In genomic region chr6:13406051-13406477, GRCh38 we compare ENCODE assay signal across 15 cellular contexts.
DNase-seq lines count a peak whose midpoint lies in the region; ATAC-seq, FAIRE-seq and TF ChIP-seq lines count a peak whose summit lies in the region.
"Had no signal": no experiment of that assay in that cellular context is flagged by ENCODE, and none has a peak within 500 bp of the region (broad histone marks: within the 10 kb centered on the region; RNA-seq: fewer than 3 reads in every experiment).

No MANE protein-coding gene starts in this region.

- TF ChIP-seq POLR2A in HepG2 (IDR thresholded peaks at IDR 0.05; ENCODE audit: insufficient read depth in 1 of 2, low read depth in 2 of 2, low read length in 2 of 2): no peak

- H3K4me1 ChIP-seq in HepG2 (ENCODE audit: insufficient read depth, low read length): peaks cover 55% of the 10 kb centered on the region
- peaks cover 52 to 55% (median 52%) of the 10 kb centered on the region in 3 donors for H3K4me1 ChIP-seq in skeletal muscle tissue (ENCODE audit: control insufficient read depth in 3 of 3, insufficient read depth in 3 of 3, low read length in 3 of 3)
- H3K4me1 ChIP-seq: BE2C had no signal

- H3K79me2 ChIP-seq in HepG2 (ENCODE audit: insufficient read depth, low read length): no peaks in the 10 kb centered on the region

- no peak for TF ChIP-seq RAD21 in HepG2 (CRISPR knock-in tag; IDR thresholded peaks at IDR 0.05)

- peak overlapping the region; percentile 88 for H3K27ac ChIP-seq in HL-60 (replicated peaks)
- H3K27ac ChIP-seq in caudate nucleus (ENCODE audit: low read depth, low read length): peak overlapping the region; percentile 11
- H3K27ac ChIP-seq in HepG2 (ENCODE audit: extremely low read length, insufficient read depth, low read length): peak overlapping the region; percentile 78
- peak overlapping the region; percentile 76 for H3K27ac ChIP-seq in skeletal muscle tissue (ENCODE audit: low read depth, low read length)

- in situ Hi-C loops in HepG2 (cut with HindIII; ENCODE audit: extremely low pct_ligation_motif_present, low pct_unique_long_range_greater_than_20kb): no loop called here

- H4K20me1 ChIP-seq in HepG2 (ENCODE audit: insufficient read depth, low read length): no peaks in the 10 kb centered on the region

- H3K36me3 ChIP-seq in HepG2 (replicated peaks in 1 of 2; ENCODE audit: control insufficient read depth in 1 of 2, insufficient read depth in 2 of 2, low read length in 2 of 2) (no peaks in the 10 kb centered on the region), skeletal muscle tissue (ENCODE audit: control insufficient read depth in 3 of 3, insufficient read depth in 3 of 3, low read length in 3 of 3) (no peaks in the 10 kb centered on the region)
- H3K36me3 ChIP-seq: BE2C had no signal

- 45% methylated on average over 9 of the region's 9 CpGs for WGBS in HepG2 (ENCODE audit: low lambda C conversion rate)

- H3K9me3 ChIP-seq in HepG2 (ENCODE audit: low read length) (no peaks in the 10 kb centered on the region), skeletal muscle tissue (ENCODE audit: control insufficient read depth in 3 of 3, low read length in 3 of 3) (no peaks in the 10 kb centered on the region)
- H3K9me3 ChIP-seq: BE2C had no signal

- TF ChIP-seq CTCF in HL-60 (IDR thresholded peaks at IDR 0.05; ENCODE audit: insufficient read depth, low read length) (no peak), HepG2 (CRISPR knock-in tag; IDR thresholded peaks at IDR 0.05) (no peak), progenitor cell of endocrine pancreas (IDR thresholded peaks at IDR 0.05; ENCODE audit: unreplicated experiment) (no peak)

- H3K27me3 Mint-ChIP-seq in progenitor cell of endocrine pancreas: peaks cover 2% of the 10 kb centered on the region
- H3K27me3 Mint-ChIP-seq: central memory CD8-positive, alpha-beta T cell; naive thymus-derived CD8-positive, alpha-beta T cell had no signal

- peak; percentile 17; the same call in 1 of the 3 replicates for ATAC-seq in HepG2
- ATAC-seq: activated CD8-positive, alpha-beta T cell treated with anti-CD3 and anti-CD28 coated beads, Interleukin-2, amount 10 ng/mL, durations not matched to agents 7 days and 5 days; naive thymus-derived CD8-positive, alpha-beta T cell had no signal

- peak overlapping the region; percentile 56 for H2AFZ ChIP-seq in HepG2 (ENCODE audit: low read length)

- H3K4me3 Mint-ChIP-seq in progenitor cell of endocrine pancreas (ENCODE audit: low read depth): no peak overlapping the region
- H3K4me3 Mint-ChIP-seq: activated CD8-positive, alpha-beta T cell treated with anti-CD3 and anti-CD28 coated beads, Interleukin-2, amount 10 ng/mL, durations not matched to agents 7 days and 5 days; activated naive CD4-positive, alpha-beta T cell treated with anti-CD3 and anti-CD28 coated beads, Interleukin-2, amount 10 ng/mL, durations not matched to agents 7 days and 5 days; central memory CD8-positive, alpha-beta T cell; naive thymus-derived CD8-positive, alpha-beta T cell had no signal

- H3K4me3 ChIP-seq in HL-60 (replicated peaks; ENCODE audit: insufficient read depth, low read length): no peak overlapping the region
- peak overlapping the region in 2 of 3 experiments; percentile 6 to 39; a peak in 3 of 6 replicates for H3K4me3 ChIP-seq in HepG2 (replicated peaks in 1 of 3; ENCODE audit: insufficient read depth in 1 of 3, low read depth in 2 of 3, low read length in 3 of 3)
- H3K4me3 ChIP-seq in skeletal muscle tissue (ENCODE audit: low read length in 3 of 3): peak overlapping the region in 1 of 3 donors; percentile 16
- H3K4me3 ChIP-seq: K562 had no signal

- DNase-seq in HL-60 (ENCODE audit: low read depth in 1 of 2, low spot score in 1 of 2): no peak
- DNase-seq in caudate nucleus (lab: John Stamatoyannopoulos, UW): peak in 4 of 61 donors; percentile 15 to 66 (median 16)
- peak; percentile 52 for DNase-seq in HepG2 (ENCODE audit: low spot score)
- DNase-seq in GM19238 (ENCODE audit: insufficient read length, low spot score): no peak
- no peak for DNase-seq in progenitor cell of endocrine pancreas (ENCODE audit: low spot score, unreplicated experiment)
- no peak for DNase-seq in COR-L47 (lab: John Stamatoyannopoulos, UW)
- no peak for DNase-seq in AG08395 (ENCODE audit: low spot score)
- DNase-seq: activated CD8-positive, alpha-beta T cell treated with anti-CD3 and anti-CD28 coated beads, Interleukin-2, amount 10 ng/mL, durations not matched to agents 7 days and 5 days; activated naive CD4-positive, alpha-beta T cell treated with anti-CD3 and anti-CD28 coated beads, Interleukin-2, amount 10 ng/mL, durations not matched to agents 7 days and 5 days; BE2C; naive thymus-derived CD8-positive, alpha-beta T cell; NCI-H1694 had no signal

- peak overlapping the region; percentile 66 for H3K4me2 ChIP-seq in HepG2 (ENCODE audit: low read depth, low read length)

- 0 out of 2 replicates have a peak overlapping the region, but pooled peaks have one; percentile 39 for H3K9ac ChIP-seq in HepG2 (ENCODE audit: insufficient read depth, low read depth, low read length)
- no peak overlapping the region for H3K9ac ChIP-seq in skeletal muscle tissue (ENCODE audit: low read depth in 1 of 3, low read length in 3 of 3)

- FAIRE-seq in HepG2 (lab: Jason Lieb, UNC): no peak

- POLR2A ChIA-PET in HepG2 (lab: Yijun Ruan, JAX): interaction anchor here (0.6 to 3.1 kb wide), 2 partner anchors 77 to 168 kb away, joined by 3 to 26 read pairs; partner anchors contain the start of genes SIRT5 and TBC1D7

- H3K4me1 Mint-ChIP-seq in progenitor cell of endocrine pancreas (ENCODE audit: low read depth): peaks cover 5% of the 10 kb centered on the region
- H3K4me1 Mint-ChIP-seq: activated naive CD4-positive, alpha-beta T cell treated with anti-CD3 and anti-CD28 coated beads, Interleukin-2, amount 10 ng/mL, durations not matched to agents 7 days and 5 days had no signal

- intact Hi-C loops in HepG2 (cut with micrococcal nuclease; ENCODE audit: unreplicated experiment): loop anchor here (2.0 kb wide), 2 partner anchors 69 to 199 kb away; no protein-coding TSS in a partner anchor

- no peaks in the 10 kb centered on the region for H3K36me3 Mint-ChIP-seq in progenitor cell of endocrine pancreas (ENCODE audit: insufficient read depth)
- H3K36me3 Mint-ChIP-seq: activated naive CD4-positive, alpha-beta T cell treated with anti-CD3 and anti-CD28 coated beads, Interleukin-2, amount 10 ng/mL, durations not matched to agents 7 days and 5 days; naive thymus-derived CD8-positive, alpha-beta T cell had no signal

- peak in 1 of 2 experiments; percentile 62; a peak in 2 of 4 replicates for TF ChIP-seq EP300 in HepG2 (IDR thresholded peaks at IDR 0.05; ENCODE audit: low read depth in 2 of 2, low read length in 2 of 2)
- no peak for TF ChIP-seq EP300 in HepG2 (CRISPR knock-in tag; IDR thresholded peaks at IDR 0.05; ENCODE audit: borderline replicate concordance)

- no peaks in the 10 kb centered on the region for H3K9me3 Mint-ChIP-seq in progenitor cell of endocrine pancreas (ENCODE audit: low read depth)
- H3K9me3 Mint-ChIP-seq: activated naive CD4-positive, alpha-beta T cell treated with anti-CD3 and anti-CD28 coated beads, Interleukin-2, amount 10 ng/mL, durations not matched to agents 7 days and 5 days; central memory CD8-positive, alpha-beta T cell; naive thymus-derived CD8-positive, alpha-beta T cell had no signal

- no peak overlapping the region for H3K27ac Mint-ChIP-seq in progenitor cell of endocrine pancreas
- H3K27ac Mint-ChIP-seq: activated CD8-positive, alpha-beta T cell treated with anti-CD3 and anti-CD28 coated beads, Interleukin-2, amount 10 ng/mL, durations not matched to agents 7 days and 5 days; activated naive CD4-positive, alpha-beta T cell treated with anti-CD3 and anti-CD28 coated beads, Interleukin-2, amount 10 ng/mL, durations not matched to agents 7 days and 5 days; naive thymus-derived CD8-positive, alpha-beta T cell had no signal

- H3K27me3 ChIP-seq in HL-60 (ENCODE audit: insufficient read depth, poor library complexity, severe bottlenecking): no peaks in the 10 kb centered on the region
- no peaks in the 10 kb centered on the region for H3K27me3 ChIP-seq in HepG2 (ENCODE audit: control insufficient read depth in 1 of 2, insufficient read depth in 2 of 2, low read length in 2 of 2)
- no peaks in the 10 kb centered on the region for H3K27me3 ChIP-seq in skeletal muscle tissue (ENCODE audit: control insufficient read depth in 3 of 3, insufficient read depth in 3 of 3, low read length in 3 of 3)
- H3K27me3 ChIP-seq: BE2C had no signal

- BruUV-seq in HepG2 (replicated peaks; lab: Mats Ljungman, UMichigan): no TSS peak

- CTCF ChIA-PET in HepG2 (lab: Yijun Ruan, JAX; ENCODE audit: low intra/inter-chr PET ratio, low total read pairs): no interaction called here

TF ChIP-seq in HepG2, 621 proteins besides CTCF, POLR2A, EP300 and RAD21 (continues in another document):
- no peak for TF ChIP-seq SIX1 (CRISPR knock-in tag; IDR thresholded peaks at IDR 0.05; ENCODE audit: borderline replicate concordance)
- peak; percentile 39 for TF ChIP-seq HNF4A (CRISPR knock-in tag; IDR thresholded peaks at IDR 0.05)
- no peak for TF ChIP-seq SRSF1 (optimal IDR thresholded peaks at IDR 0.05; ENCODE audit: low read depth, low read length)
- TF ChIP-seq, protein P1, sequence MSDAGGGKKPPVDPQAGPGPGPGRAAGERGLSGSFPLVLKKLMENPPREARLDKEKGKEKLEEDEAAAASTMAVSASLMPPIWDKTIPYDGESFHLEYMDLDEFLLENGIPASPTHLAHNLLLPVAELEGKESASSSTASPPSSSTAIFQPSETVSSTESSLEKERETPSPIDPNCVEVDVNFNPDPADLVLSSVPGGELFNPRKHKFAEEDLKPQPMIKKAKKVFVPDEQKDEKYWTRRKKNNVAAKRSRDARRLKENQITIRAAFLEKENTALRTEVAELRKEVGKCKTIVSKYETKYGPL (CRISPR knock-in tag; IDR thresholded peaks at IDR 0.05): peak; percentile 64; the same call in 1 of the 2 replicates
- TF ChIP-seq ZMYM4 (CRISPR knock-in tag; IDR thresholded peaks at IDR 0.05): 0 out of 2 replicates have a peak, but pooled peaks have one; percentile 28
- 0 out of 2 replicates have a peak, but pooled peaks have one; percentile 38 for TF ChIP-seq NCOA1 (CRISPR knock-in tag; IDR thresholded peaks at IDR 0.05)
- TF ChIP-seq IKZF5 (CRISPR knock-in tag; IDR thresholded peaks at IDR 0.05): 0 out of 2 replicates have a peak, but pooled peaks have one; percentile 18
- TF ChIP-seq CEBPG (CRISPR knock-in tag; IDR thresholded peaks at IDR 0.05): peak; percentile 32; the same call in 1 of the 2 replicates

Comparison
In these comparisons a context has a peak if more than half of its experiments do, and no peak if none do; other contexts are left out.
1. H3K27ac ChIP-seq: peak in every context shown above with its lines; median percentile 88 in HL-60; 78 in HepG2; 76 in skeletal muscle tissue; 11 in caudate nucleus.